28 cellular contexts compared by ENCODE assay signal in the genomic region with DNA sequence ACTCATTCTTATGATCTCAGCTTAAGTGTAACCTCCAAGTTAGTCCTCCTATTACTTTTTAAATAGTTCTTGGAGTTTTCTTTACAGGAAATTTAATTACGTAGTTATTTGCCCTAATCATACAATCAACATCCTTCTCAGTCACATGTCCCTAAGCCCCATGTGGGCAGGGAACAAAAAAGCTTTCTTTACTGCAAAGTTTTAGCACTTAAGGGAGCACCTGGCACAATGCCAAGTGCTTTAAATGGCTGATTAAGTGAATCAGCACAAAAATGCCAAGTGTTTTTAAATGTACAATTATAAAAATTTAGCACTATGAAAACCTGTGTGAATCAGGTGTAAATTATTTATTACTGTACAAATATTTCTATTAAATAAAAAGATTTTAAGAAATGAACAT.
A peak's percentile ranks its signal among the peaks of the same experiment; 100 is the strongest.
DNase-seq lines count a peak whose midpoint lies in the region; ATAC-seq, FAIRE-seq and TF ChIP-seq lines count a peak whose summit lies in the region.
"Had no signal": no experiment of that assay in that cellular context is flagged by ENCODE, and none has a peak within 500 bp of the region (broad histone marks: within the 10 kb centered on the region; RNA-seq: fewer than 3 reads in every experiment).

No MANE protein-coding gene starts in this region.

- in situ Hi-C loops in K562 (cut with MboI): no loop called here

- H3K4me1 ChIP-seq in K562 (replicated peaks in 1 of 2; ENCODE audit: control insufficient read depth in 2 of 2, insufficient read depth in 2 of 2, low read length in 2 of 2) (no peaks in the 10 kb centered on the region), hepatocyte (ENCODE audit: insufficient read depth) (no peaks in the 10 kb centered on the region)
- H3K4me1 ChIP-seq: left lung had no signal

- TF ChIP-seq RAD21 in K562 (CRISPR knock-in tag; conservative IDR thresholded peaks at IDR 0.05 in 1 of 2, IDR thresholded peaks at IDR 0.05 in 1 of 2): no peak

- H3K27ac ChIP-seq in K562 (ENCODE audit: extremely low read depth, low read depth, low read length) (no peak overlapping the region), hepatocyte (no peak overlapping the region)
- H3K27ac ChIP-seq: cardiac muscle cell, left lung, VCaP had no signal

- no peak overlapping the region for H3K9ac ChIP-seq in K562 (ENCODE audit: insufficient read depth in 1 of 2, low read depth in 2 of 2, low read length in 2 of 2)

- H4K20me1 ChIP-seq in K562 (replicated peaks; ENCODE audit: control insufficient read depth, insufficient read depth, low read length) (no peaks in the 10 kb centered on the region), hepatocyte (ENCODE audit: insufficient read depth, poor library complexity, severe bottlenecking) (no peaks in the 10 kb centered on the region)

- no peak for ATAC-seq in K562
- ATAC-seq in HG02840 (IDR thresholded peaks at IDR 0.05; ENCODE audit: low FRiP score, unreplicated experiment): no peak
- no peak for ATAC-seq in HG02588 (IDR thresholded peaks at IDR 0.05; ENCODE audit: unreplicated experiment)
- ATAC-seq: left lung; naive thymus-derived CD8-positive, alpha-beta T cell; SK-N-SH treated with all-trans-retinoic acid at 6 μM for 48 hours had no signal

- no peak for FAIRE-seq in K562 (lab: Jason Lieb, UNC)
- FAIRE-seq: frontal cortex, GM18507, H54, RCC 7860 had no signal

- CTCF ChIA-PET in K562 (lab: Yijun Ruan, JAX; ENCODE audit: low intra/inter-chr PET ratio): no interaction called here

- no peak overlapping the region for H3K4me2 ChIP-seq in K562 (ENCODE audit: insufficient read depth, low read length)
- no peak overlapping the region for H3K4me2 ChIP-seq in hepatocyte

- H3K36me3 ChIP-seq in K562 (ENCODE audit: control insufficient read depth, insufficient read depth, low read length): no peaks in the 10 kb centered on the region
- no peaks in the 10 kb centered on the region for H3K36me3 ChIP-seq in hepatocyte (replicated peaks; ENCODE audit: insufficient read depth, low read depth)
- H3K36me3 ChIP-seq: cardiac muscle cell, left lung had no signal

- H3K9me1 ChIP-seq in K562 (ENCODE audit: control insufficient read depth, insufficient read depth, low read length): no peaks in the 10 kb centered on the region

- H2AFZ ChIP-seq in K562 (ENCODE audit: low read depth, low read length) (no peak overlapping the region), hepatocyte (no peak overlapping the region)

- no peaks in the 10 kb centered on the region for H3K9me2 ChIP-seq in hepatocyte (replicated peaks; ENCODE audit: insufficient read depth)

- TF ChIP-seq EP300 in K562 (IDR thresholded peaks at IDR 0.05; ENCODE audit: low read length): no peak

- no peak for TF ChIP-seq POLR2A in K562 (conservative IDR thresholded peaks at IDR 0.05)

- H3K9me3 ChIP-seq in K562 (replicated peaks; ENCODE audit: control insufficient read depth, insufficient read depth, low read depth, low read length): no peaks in the 10 kb centered on the region
- no peaks in the 10 kb centered on the region for H3K9me3 ChIP-seq in hepatocyte (ENCODE audit: low read depth)

- H3K4me3 ChIP-seq in K562 (no peak overlapping the region), hepatocyte (no peak overlapping the region)
- H3K4me3 ChIP-seq: cardiac muscle cell, left lung had no signal

- DNase-seq in DMS53 (lab: John Stamatoyannopoulos, UW) (peak; percentile 1), DMS53 treated with DMSO at 0.1 percent for 48 hours (lab: John Stamatoyannopoulos, UW; ENCODE audit: unreplicated experiment) (no peak), OCI-M1 (lab: John Stamatoyannopoulos, UW) (peak; percentile 38), K562 (ENCODE audit: extremely low read depth in 1 of 4, low spot score in 3 of 4) (no peak), hepatocyte (ENCODE audit: low spot score) (peak; percentile 9)
- DNase-seq in activated T-cell treated with anti-CD3 and anti-CD28 coated beads, Interleukin-2, amount 50 U/mL, for 1 hour: no peak
- DNase-seq: 8988T; activated CD4-positive, alpha-beta T cell treated with anti-CD3 and anti-CD28 coated beads, Interleukin-2, amount 10 ng/mL, durations not matched to agents 24 days and 14 days; activated naive CD4-positive, alpha-beta T cell; activated T-cell treated with anti-CD3 and anti-CD28 coated beads, Interleukin-2, amount 50 U/mL, for 48 hours; CD4-positive, alpha-beta T cell; GF-D8; hypothalamus; left lung; naive thymus-derived CD8-positive, alpha-beta T cell; NCI-H1092 treated with DMSO at 0.1 percent for 48 hours; NCI-H2029 treated with DMSO at 0.1 percent for 48 hours; occipital lobe; T-helper 2 cell had no signal

- WGBS in K562 (ENCODE audit: insufficient coverage, low coverage, missing lambda C conversion rate): 0% methylated on average over 1 of the region's 1 CpG
- 64% methylated on average over 1 of the region's 1 CpG for WGBS in hepatocyte (ENCODE audit: low lambda C conversion rate, missing lambda C conversion rate)

- TF ChIP-seq CTCF in K562 (IDR thresholded peaks at IDR 0.05 in 2 of 3, conservative IDR thresholded peaks at IDR 0.05 in 1 of 3; ENCODE audit: insufficient read depth in 2 of 3, low read depth in 1 of 3, low read length in 3 of 3) (no peak), hepatocyte (IDR thresholded peaks at IDR 0.05; ENCODE audit: poor library complexity) (no peak)

- H3K27me3 ChIP-seq in K562 (ENCODE audit: control insufficient read depth in 2 of 2, insufficient read depth in 2 of 2, low read length in 2 of 2) (no peaks in the 10 kb centered on the region), hepatocyte (no peaks in the 10 kb centered on the region)
- H3K27me3 ChIP-seq: cardiac muscle cell, left lung had no signal

- intact Hi-C loops in K562 (cut with micrococcal nuclease): no loop called here

- POLR2A ChIA-PET in K562 (lab: Yijun Ruan, JAX): no interaction called here

- BruUV-seq in K562 (replicated peaks; lab: Mats Ljungman, UMichigan): no TSS peak

- H3K79me2 ChIP-seq in K562 (ENCODE audit: control insufficient read depth, insufficient read depth, low read length) (no peaks in the 10 kb centered on the region), hepatocyte (no peaks in the 10 kb centered on the region)

TF ChIP-seq in K562, 482 proteins besides CTCF, POLR2A, EP300 and RAD21:
- TF ChIP-seq NFIC (IDR thresholded peaks at IDR 0.05) (peak; percentile 88), NFIX (CRISPR knock-in tag; IDR thresholded peaks at IDR 0.05; ENCODE audit: low read depth) (peak; percentile 85), SIN3A (IDR thresholded peaks at IDR 0.05; ENCODE audit: borderline replicate concordance in 2 of 2, control insufficient read depth in 1 of 2, low read depth in 2 of 2, low read length in 2 of 2) (no peak)

Comparison
In these comparisons a context has a peak if more than half of its experiments do, and no peak if none do; other contexts are left out.
1. DNase-seq: peak in DMS53 (single experiment), OCI-M1 (single experiment) and hepatocyte (single experiment); none in DMS53 treated with DMSO at 0.1 percent for 48 hours (single experiment), K562 (0 of 4) and activated T-cell treated with anti-CD3 and anti-CD28 coated beads, Interleukin-2, amount 50 U/mL, for 1 hour (single experiment).